ENCODE assay signal across 1 cellular context in the genomic region with DNA sequence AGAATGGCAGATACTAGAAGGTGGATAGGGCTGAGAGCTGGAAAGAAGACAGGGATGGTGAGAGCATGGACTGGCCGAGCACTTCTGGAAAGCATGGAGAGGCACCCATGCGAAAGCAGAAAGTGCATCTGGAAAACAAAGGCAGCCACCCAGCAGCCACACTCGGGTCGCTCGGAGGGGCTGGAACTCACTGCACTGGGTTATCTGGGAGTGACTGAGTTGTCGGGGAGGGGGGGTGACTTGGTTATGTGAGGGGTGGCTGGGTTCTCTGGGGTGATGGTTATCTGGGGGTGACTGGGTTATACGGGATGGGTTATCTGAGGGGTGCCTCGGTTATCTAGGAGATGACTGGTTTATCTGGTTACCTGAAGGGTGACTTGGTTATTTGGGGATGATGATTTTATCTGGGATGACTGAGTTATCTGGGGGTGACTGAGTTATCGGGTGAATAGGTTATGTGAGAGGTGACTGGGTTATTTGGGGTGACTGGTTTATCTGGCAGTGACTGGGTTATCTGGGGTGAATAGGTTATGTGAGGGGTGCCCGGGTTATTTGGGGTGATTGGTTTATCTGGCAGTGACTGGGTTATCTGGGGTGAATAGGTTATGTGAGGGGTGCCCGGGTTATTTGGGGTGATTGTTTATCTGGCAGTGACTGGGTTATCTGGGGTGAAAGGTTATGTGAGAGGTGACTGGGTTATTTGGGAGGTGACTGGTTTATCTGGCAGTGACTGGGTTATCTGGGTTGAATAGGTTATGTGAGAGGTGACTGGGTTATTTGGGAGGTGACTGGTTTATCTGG.
TF ChIP-seq lines count a peak whose summit lies in the region.

No MANE protein-coding gene starts in this region.

TF ChIP-seq in H1, 55 proteins besides CTCF, POLR2A, EP300 and RAD21:
- no peak for TF ChIP-seq RNF2 (IDR thresholded peaks at IDR 0.05; ENCODE audit: borderline replicate concordance, low read depth, low read length, missing control alignments, poor library complexity, severe bottlenecking)
- peak; percentile 4 for TF ChIP-seq EZH2 (IDR thresholded peaks at IDR 0.05; ENCODE audit: low read depth, low read length, severe bottlenecking)
- no peak for TF ChIP-seq SIN3A (conservative IDR thresholded peaks at IDR 0.05 in 1 of 2, IDR thresholded peaks at IDR 0.05 in 1 of 2; ENCODE audit: low read depth in 1 of 2, low read length in 2 of 2)
